In genomic region chr7:99472561-99473314, GRCh38 we compare ENCODE assay signal across 8 cellular contexts.
DNase-seq lines count a peak whose midpoint lies in the region; ATAC-seq and FAIRE-seq lines count a peak whose summit lies in the region.

TSS of gene ZNF789 (plus strand) at chr7:99472890. CDS start at chr7:99476457, 3,567 bp downstream.

- H3K27ac Mint-ChIP-seq in effector memory CD8-positive, alpha-beta T cell: peak within 1 kb of the TSS; percentile 92 to 96
- H3K27ac Mint-ChIP-seq in memory B cell: peak within 1 kb of the TSS; percentile 77

- H3K9me3 Mint-ChIP-seq in effector memory CD8-positive, alpha-beta T cell: no peaks in the 10 kb centered on the region
- H3K9me3 Mint-ChIP-seq in memory B cell: no peaks in the 10 kb centered on the region

- H3K4me1 Mint-ChIP-seq in effector memory CD8-positive, alpha-beta T cell (ENCODE audit: low read depth in 2 of 2): peaks cover 21 to 26% of the 10 kb centered on the region in 2 donors
- peaks cover 11% of the 10 kb centered on the region for H3K4me1 Mint-ChIP-seq in memory B cell

- no peak for FAIRE-seq in HTR-8/SVneo (lab: Jason Lieb, UNC)

- H3K4me3 Mint-ChIP-seq in effector memory CD8-positive, alpha-beta T cell: peak within 1 kb of the TSS; percentile 99 to 100
- peak within 1 kb of the TSS; percentile 96 for H3K4me3 Mint-ChIP-seq in memory B cell

- peaks cover 33% of the 10 kb centered on the region for H3K36me3 Mint-ChIP-seq in effector memory CD8-positive, alpha-beta T cell (ENCODE audit: insufficient read depth)
- peaks cover 3% of the 10 kb centered on the region for H3K36me3 Mint-ChIP-seq in memory B cell

- no peaks in the 10 kb centered on the region for H3K27me3 Mint-ChIP-seq in effector memory CD8-positive, alpha-beta T cell
- H3K27me3 Mint-ChIP-seq in memory B cell: no peaks in the 10 kb centered on the region

- DNase-seq in COLO829 (ENCODE audit: low spot score) (peak; percentile 99), HTR-8/SVneo (ENCODE audit: insufficient read length, low spot score) (peak; percentile 94), NOMO-1 treated with dmso at 0.1 percent for 144 hours (lab: John Stamatoyannopoulos, UW; ENCODE audit: unreplicated experiment) (peak; percentile 97), memory B cell (ENCODE audit: low spot score in 2 of 2) (peak; percentile 87 to 95)
- peak; percentile 80 to 95 (median 94) for DNase-seq in activated CD8-positive, alpha-beta memory T cell treated with anti-CD3 and anti-CD28 coated beads for 48 hours (ENCODE audit: low read depth in 2 of 3, low spot score in 2 of 3)
- DNase-seq in effector memory CD8-positive, alpha-beta T cell: peak; percentile 95 to 96 (median 96)
- DNase-seq in stimulated activated CD8-positive, alpha-beta memory T cell treated with anti-CD3 and anti-CD28 coated beads, Interleukin-12 subunit alpha, Interleukin-12 subunit beta, amount 100 ng/mL, for 24 hours (ENCODE audit: extremely low read depth): peak; percentile 98

- ATAC-seq in GM21367 (IDR thresholded peaks at IDR 0.05; ENCODE audit: unreplicated experiment) (peak; percentile 90), memory B cell (ENCODE audit: low read depth) (peak; percentile 95)
- peak; percentile 96 for ATAC-seq in effector memory CD8-positive, alpha-beta T cell (replicated peaks)

Comparison
In these comparisons a context has a peak if more than half of its experiments do, and no peak if none do; other contexts are left out.
1. Peak in every context shown above with its lines: DNase-seq and ATAC-seq.